ENCODE assay signal across 8 cellular contexts in the genomic region with DNA sequence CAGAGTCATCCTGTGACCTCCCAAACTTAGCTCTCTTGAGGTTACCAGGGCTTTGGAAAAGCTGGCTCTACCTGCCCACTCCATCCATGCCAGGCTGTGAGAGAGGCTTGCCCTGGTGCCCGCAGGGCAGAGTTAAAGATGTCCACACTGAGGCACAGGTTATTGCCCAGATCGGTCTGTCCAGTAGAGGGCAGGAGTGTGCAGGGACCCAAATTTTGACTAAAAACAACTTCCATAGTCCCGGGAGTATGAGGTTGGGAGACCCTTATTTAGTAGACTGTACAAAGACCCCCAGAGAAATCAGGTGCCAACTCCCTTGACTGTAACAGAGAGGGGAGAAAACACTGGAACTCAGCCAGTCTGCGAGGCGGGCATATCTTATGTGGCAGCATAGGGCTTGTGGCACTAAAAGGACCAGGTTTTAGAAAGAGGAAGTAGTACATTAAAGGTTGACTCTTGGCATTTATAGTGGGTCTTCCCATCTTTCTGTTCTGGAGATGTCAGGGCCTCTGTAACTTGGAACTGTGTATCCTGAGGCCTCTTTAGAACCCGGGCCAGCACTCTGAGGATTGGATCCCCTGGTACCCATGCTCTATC. TPM values are rescaled to one million over a fixed set of nuclear protein-coding genes. Genes with fewer than 3 reads are reported as not detected.
A peak's percentile ranks its signal among the peaks of the same experiment; 100 is the strongest.
DNase-seq lines count a peak whose midpoint lies in the region; ATAC-seq and TF ChIP-seq lines count a peak whose summit lies in the region.

No MANE protein-coding gene starts in this region.

- H3K27me3 ChIP-seq in HL-60 (ENCODE audit: insufficient read depth, poor library complexity, severe bottlenecking): peaks cover 12% of the 10 kb centered on the region
- H3K27me3 ChIP-seq in effector memory CD4-positive, alpha-beta T cell (replicated peaks; ENCODE audit: control insufficient read depth, insufficient read depth, low read length, poor library complexity, severe bottlenecking): no peaks in the 10 kb centered on the region

- peaks cover 31 to 43% of the 10 kb centered on the region in 2 donors for H3K27me3 Mint-ChIP-seq in natural killer cell treated with Interleukin-12 subunit alpha and Interleukin-12 subunit beta and Interleukin-15 and Interleukin-18, amount 100 ng/mL, for 72 hours

- no peaks in the 10 kb centered on the region for H3K9me3 ChIP-seq in effector memory CD4-positive, alpha-beta T cell (ENCODE audit: control insufficient read depth, low read length)

- H3K36me3 ChIP-seq in effector memory CD4-positive, alpha-beta T cell (ENCODE audit: control insufficient read depth, insufficient read depth, low read length): no peaks in the 10 kb centered on the region

- no peaks in the 10 kb centered on the region for H3K36me3 Mint-ChIP-seq in natural killer cell treated with Interleukin-12 subunit alpha and Interleukin-12 subunit beta and Interleukin-15 and Interleukin-18, amount 100 ng/mL, for 72 hours

- no peak overlapping the region for H3K27ac ChIP-seq in HL-60 (replicated peaks)
- no peak overlapping the region for H3K27ac ChIP-seq in effector memory CD4-positive, alpha-beta T cell (ENCODE audit: insufficient read depth, low read length, poor library complexity, severe bottlenecking)

- H3K4me3 Mint-ChIP-seq in natural killer cell treated with Interleukin-12 subunit alpha and Interleukin-12 subunit beta and Interleukin-15 and Interleukin-18, amount 100 ng/mL, for 72 hours: no peak overlapping the region

- peaks cover 7 to 9% of the 10 kb centered on the region in 2 donors for H3K4me1 Mint-ChIP-seq in natural killer cell treated with Interleukin-12 subunit alpha and Interleukin-12 subunit beta and Interleukin-15 and Interleukin-18, amount 100 ng/mL, for 72 hours (ENCODE audit: low read depth in 2 of 2)

- no peaks in the 10 kb centered on the region for H3K4me1 ChIP-seq in effector memory CD4-positive, alpha-beta T cell (ENCODE audit: control insufficient read depth, insufficient read depth, low read length, poor library complexity, severe bottlenecking)

- H3K4me3 ChIP-seq in HL-60 (replicated peaks; ENCODE audit: insufficient read depth, low read length): peak overlapping the region; percentile 29
- H3K4me3 ChIP-seq in effector memory CD4-positive, alpha-beta T cell (ENCODE audit: insufficient read depth, low read depth, low read length, poor library complexity, severe bottlenecking): no peak overlapping the region

- H3K9me3 Mint-ChIP-seq in natural killer cell treated with Interleukin-12 subunit alpha and Interleukin-12 subunit beta and Interleukin-15 and Interleukin-18, amount 100 ng/mL, for 72 hours: no peaks in the 10 kb centered on the region

- TF ChIP-seq CTCF in HL-60 (IDR thresholded peaks at IDR 0.05; ENCODE audit: insufficient read depth, low read length): peak; percentile 70

- H3K27ac Mint-ChIP-seq in natural killer cell treated with Interleukin-12 subunit alpha and Interleukin-12 subunit beta and Interleukin-15 and Interleukin-18, amount 100 ng/mL, for 72 hours: no peak overlapping the region

- ATAC-seq in natural killer cell treated with Interleukin-12 subunit alpha and Interleukin-12 subunit beta and Interleukin-15 and Interleukin-18, amount 100 ng/mL, for 72 hours: peak; percentile 54 to 66
- ATAC-seq in GM21526 (IDR thresholded peaks at IDR 0.05; ENCODE audit: low FRiP score, unreplicated experiment) (no peak), HG02759 (IDR thresholded peaks at IDR 0.05; ENCODE audit: unreplicated experiment) (no peak)

- peak; percentile 84 to 85 for DNase-seq in AML-193 (lab: John Stamatoyannopoulos, UW)
- peak in 1 of 2 experiments; percentile 54 for DNase-seq in HL-60 (ENCODE audit: low read depth in 1 of 2, low spot score in 1 of 2)
- peak; percentile 50 for DNase-seq in activated CD4-positive, CD25-positive, alpha-beta regulatory T cell treated with anti-CD3 and anti-CD28 coated beads, Interleukin-2, amount 50 U/mL, for 72 hours
- peak in 2 of 3 donors; percentile 2 to 5 for DNase-seq in effector memory CD4-positive, alpha-beta T cell
- DNase-seq in natural killer cell treated with Interleukin-12 subunit alpha and Interleukin-12 subunit beta and Interleukin-15 and Interleukin-18, amount 100 ng/mL, for 72 hours (ENCODE audit: low spot score): no peak
- DNase-seq in DMS153 treated with DMSO at 0.1 percent for 48 hours (lab: John Stamatoyannopoulos, UW; ENCODE audit: unreplicated experiment): no peak

RNA-seq across cellular contexts. Expression of gene HNF1B, which starts 43.3 kb away (rescaled TPM):
- under 1 TPM in 1 of 2 donors, not detected in 1; 0.19 TPM for total RNA-seq in natural killer cell treated with Interleukin-12 subunit alpha and Interleukin-12 subunit beta and Interleukin-15 and Interleukin-18, amount 100 ng/mL, for 72 hours

RNA-seq across cellular contexts. Expression of gene DDX52, which starts 58.3 kb away (rescaled TPM):
- 10 to 100 TPM; 35.0 to 52.9 TPM for total RNA-seq in natural killer cell treated with Interleukin-12 subunit alpha and Interleukin-12 subunit beta and Interleukin-15 and Interleukin-18, amount 100 ng/mL, for 72 hours

Comparison
In these comparisons a context has a peak if more than half of its experiments do, and no peak if none do; other contexts are left out.
1. DNase-seq: peak in AML-193 (2 of 2), activated CD4-positive, CD25-positive, alpha-beta regulatory T cell treated with anti-CD3 and anti-CD28 coated beads, Interleukin-2, amount 50 U/mL, for 72 hours (single experiment) and effector memory CD4-positive, alpha-beta T cell (2 of 3); none in natural killer cell treated with Interleukin-12 subunit alpha and Interleukin-12 subunit beta and Interleukin-15 and Interleukin-18, amount 100 ng/mL, for 72 hours (single experiment) and DMS153 treated with DMSO at 0.1 percent for 48 hours (single experiment).
2. ATAC-seq: peak in natural killer cell treated with Interleukin-12 subunit alpha and Interleukin-12 subunit beta and Interleukin-15 and Interleukin-18, amount 100 ng/mL, for 72 hours (2 of 2); none in GM21526 (single experiment) and HG02759 (single experiment).